15 cellular contexts compared by ENCODE assay signal in genomic region chr12:51961834-51962233, GRCh38. TPM values are rescaled to one million over a fixed set of nuclear protein-coding genes. Genes with fewer than 3 reads are reported as not detected.
DNase-seq lines count a peak whose midpoint lies in the region; ATAC-seq and TF ChIP-seq lines count a peak whose summit lies in the region.
"Had no signal": no experiment of that assay in that cellular context is flagged by ENCODE, and none has a peak within 500 bp of the region (broad histone marks: within the 10 kb centered on the region; RNA-seq: fewer than 3 reads in every experiment).

No MANE protein-coding gene starts in this region.

- no peaks in the 10 kb centered on the region for H3K9me3 ChIP-seq in CD4-positive, CD25-positive, alpha-beta regulatory T cell (ENCODE audit: control insufficient read depth in 2 of 2, low read length in 2 of 2)
- H3K9me3 ChIP-seq in IMR-90 (ENCODE audit: control insufficient read depth, insufficient read depth, low read length) (no peaks in the 10 kb centered on the region), mucosa of descending colon (no peaks in the 10 kb centered on the region), ovary (no peaks in the 10 kb centered on the region)
- H3K9me3 ChIP-seq: psoas muscle had no signal

- peak in 1 of 2 donors; percentile 34 for ATAC-seq in CD4-positive, CD25-positive, alpha-beta regulatory T cell (ENCODE audit: low read depth in 2 of 2)
- no peak for ATAC-seq in IMR-90 (ENCODE audit: low read depth)
- ATAC-seq in mucosa of descending colon, result peak; percentile 88
- ATAC-seq in HG03135 (IDR thresholded peaks at IDR 0.05; ENCODE audit: unreplicated experiment), result no peak
- ATAC-seq in GM18520 (IDR thresholded peaks at IDR 0.05; ENCODE audit: unreplicated experiment), result no peak
- ATAC-seq: psoas muscle had no signal

- dilution Hi-C loops in IMR-90 (cut with HindIII; ENCODE audit: low sequenced_read_pairs, unreplicated experiment), result loop anchor here (25.0 kb wide), 1 partner anchor 100 kb away; no protein-coding TSS in a partner anchor

- intact Hi-C loops in IMR-90 (cut with micrococcal nuclease), result no loop called here
- intact Hi-C loops in mucosa of descending colon (cut with DNase I, micrococcal nuclease), result no loop called here
- intact Hi-C loops in ovary (cut with DNase I), result no loop called here

- H3K9ac ChIP-seq in IMR-90 (ENCODE audit: low read depth, low read length), result no peak overlapping the region

- no peak for TF ChIP-seq RAD21 in IMR-90 (IDR thresholded peaks at IDR 0.05; ENCODE audit: low read length)

- TF ChIP-seq EP300 in ovary (IDR thresholded peaks at IDR 0.05), result no peak

- no peak overlapping the region for H2AK5ac ChIP-seq in IMR-90 (ENCODE audit: low read depth, low read length)

- no TSS peak for BruUV-seq in IMR-90 (replicated peaks; lab: Mats Ljungman, UMichigan)

- TF ChIP-seq POLR2A in IMR-90 (IDR thresholded peaks at IDR 0.05; ENCODE audit: low read depth, low read length) (no peak), ovary (IDR thresholded peaks at IDR 0.05) (no peak)

- H3K56ac ChIP-seq in IMR-90 (ENCODE audit: extremely low read depth, insufficient read depth, low read length), result no peak overlapping the region

- no peak overlapping the region for H2BK15ac ChIP-seq in IMR-90 (ENCODE audit: low read depth, low read length)

- H3K23ac ChIP-seq in IMR-90 (ENCODE audit: low read depth, low read length), result 0 out of 2 replicates have a peak overlapping the region, but pooled peaks have one; percentile 58

- DNase-seq in CD4-positive, CD25-positive, alpha-beta regulatory T cell, result no peak
- DNase-seq in IMR-90 (no peak), mucosa of descending colon (peak in 1 of 3 donors; percentile 61), ovary (no peak), AG20443 (ENCODE audit: low spot score) (no peak)
- DNase-seq: activated CD4-positive, alpha-beta T cell treated with anti-CD3 and anti-CD28 coated beads for 48 hours; aorta; NCI-H1105; NCI-H510A; psoas muscle; stimulated activated CD4-positive, alpha-beta T cell treated with anti-CD3 and anti-CD28 coated beads, Interleukin-15, amount 100 ng/mL, for 24 hours had no signal

- no peaks in the 10 kb centered on the region for H3K9me3 Mint-ChIP-seq in CD4-positive, CD25-positive, alpha-beta regulatory T cell
- H3K9me3 Mint-ChIP-seq in brain, result peaks cover 5 to 28% (median 12%) of the 10 kb centered on the region in 5 experiments
- H3K9me3 Mint-ChIP-seq: T-helper 2 cell treated with Interferon-gamma antibody and Interleukin-4, amounts not matched to agents 5 μg/mL and 100 μg/mL, for 36 hours had no signal

- H4K8ac ChIP-seq in IMR-90 (ENCODE audit: low read depth in 2 of 2, low read length in 2 of 2), result 0 out of 4 replicates have a peak overlapping the region, but pooled peaks of 1 of the 2 experiments have one; percentile 9

- H3K4me3 Mint-ChIP-seq in CD4-positive, CD25-positive, alpha-beta regulatory T cell, result no peak overlapping the region
- peak overlapping the region in 1 of 5 experiments; percentile 44 for H3K4me3 Mint-ChIP-seq in brain
- H3K4me3 Mint-ChIP-seq: T-helper 2 cell treated with Interferon-gamma antibody and Interleukin-4, amounts not matched to agents 5 μg/mL and 100 μg/mL, for 36 hours had no signal

- no CpG with 5 or more reads among the region's 1 CpG for WGBS in IMR-90 (ENCODE audit: extremely low coverage in 2 of 2, insufficient read length in 1 of 2), 2 experiments
- 33 to 66% (median 48%) methylated on average over 1 of the region's 1 CpG for WGBS in ovary, 3 donors

- POLR2A ChIA-PET in IMR-90 (lab: Charles Lee; ENCODE audit: unreplicated experiment), result no interaction called here

- in situ Hi-C loops in IMR-90 (cut with MboI; ENCODE audit: low sequenced_read_pairs), result no loop called here

- H3K4ac ChIP-seq in IMR-90 (ENCODE audit: low read depth, low read length), result no peak overlapping the region

- H2BK5ac ChIP-seq in IMR-90 (ENCODE audit: low read depth, low read length, poor library complexity, severe bottlenecking), result no peak overlapping the region

- H3K36me3 Mint-ChIP-seq in CD4-positive, CD25-positive, alpha-beta regulatory T cell, result peaks cover 14% of the 10 kb centered on the region
- H3K36me3 Mint-ChIP-seq in brain, result peaks cover 86% of the 10 kb centered on the region

- no peak overlapping the region for H2BK120ac ChIP-seq in IMR-90 (ENCODE audit: low read depth, low read length)

- peaks cover 12% of the 10 kb centered on the region; the same call in 1 of the 2 replicates for H3K9me1 ChIP-seq in IMR-90 (ENCODE audit: insufficient read depth, low read length)

- TF ChIP-seq CTCF in IMR-90 (conservative IDR thresholded peaks at IDR 0.05; ENCODE audit: low read depth, low read length) (no peak), brain (conservative IDR thresholded peaks at IDR 0.05) (no peak), mucosa of descending colon (IDR thresholded peaks at IDR 0.05) (no peak), ovary (IDR thresholded peaks at IDR 0.05) (no peak)

- no peak overlapping the region; the same call in 1 of the 2 replicates for H3K4me2 ChIP-seq in IMR-90 (ENCODE audit: low read depth, low read length)

- H2BK20ac ChIP-seq in IMR-90 (ENCODE audit: low read depth, low read length), result no peak overlapping the region

- no peak overlapping the region for H2AK9ac ChIP-seq in IMR-90 (replicated peaks; ENCODE audit: low read depth, low read length, poor library complexity)

- H3K14ac ChIP-seq in IMR-90 (replicated peaks; ENCODE audit: low read depth, low read length), result peak overlapping the region; percentile 55; the same call in 1 of the 2 replicates

- H3K27me3 Mint-ChIP-seq in CD4-positive, CD25-positive, alpha-beta regulatory T cell, result no peaks in the 10 kb centered on the region
- no peaks in the 10 kb centered on the region for H3K27me3 Mint-ChIP-seq in brain

- peaks cover 30% of the 10 kb centered on the region; the same call in 1 of the 2 replicates for H4K20me1 ChIP-seq in IMR-90 (ENCODE audit: insufficient read depth, low read length)

- H3K27ac ChIP-seq in CD4-positive, CD25-positive, alpha-beta regulatory T cell (ENCODE audit: insufficient read depth, low read length, poor library complexity, severe bottlenecking), result no peak overlapping the region
- H3K27ac ChIP-seq in IMR-90 (ENCODE audit: insufficient read depth, low read length) (no peak overlapping the region), ovary (no peak overlapping the region)
- H3K27ac ChIP-seq: psoas muscle had no signal

- no peak overlapping the region for H3K4me3 ChIP-seq in CD4-positive, CD25-positive, alpha-beta regulatory T cell (ENCODE audit: low read depth, low read length)
- H3K4me3 ChIP-seq in IMR-90 (ENCODE audit: insufficient read depth, low read depth, low read length), result no peak overlapping the region
- no peak overlapping the region for H3K4me3 ChIP-seq in mucosa of descending colon
- H3K4me3 ChIP-seq in ovary, result no peak overlapping the region
- H3K4me3 ChIP-seq: psoas muscle had no signal

- H3K27ac Mint-ChIP-seq in CD4-positive, CD25-positive, alpha-beta regulatory T cell, result peak overlapping the region in 2 of 3 donors; percentile 36 to 60
- H3K27ac Mint-ChIP-seq in brain, result peak overlapping the region in 3 of 5 experiments; percentile 29 to 72 (median 48)
- H3K27ac Mint-ChIP-seq: T-helper 2 cell treated with Interferon-gamma antibody and Interleukin-4, amounts not matched to agents 5 μg/mL and 100 μg/mL, for 36 hours had no signal

- no peak overlapping the region for H4K91ac ChIP-seq in IMR-90 (ENCODE audit: insufficient read depth, low read depth, low read length)

- H3K18ac ChIP-seq in IMR-90 (ENCODE audit: low read depth, low read length), result no peak overlapping the region

- no peak overlapping the region for H2AFZ ChIP-seq in IMR-90 (replicated peaks; ENCODE audit: low read length, poor library complexity)

- H4K5ac ChIP-seq in IMR-90 (ENCODE audit: low read depth, low read length), result no peak overlapping the region

- H3K27me3 ChIP-seq in CD4-positive, CD25-positive, alpha-beta regulatory T cell (ENCODE audit: control insufficient read depth, insufficient read depth, low read length), result no peaks in the 10 kb centered on the region
- no peaks in the 10 kb centered on the region for H3K27me3 ChIP-seq in IMR-90 (ENCODE audit: control insufficient read depth, insufficient read depth, low read length)
- no peaks in the 10 kb centered on the region for H3K27me3 ChIP-seq in ovary

- H3K79me1 ChIP-seq in IMR-90 (ENCODE audit: low read depth in 1 of 2, low read length in 2 of 2), result peaks cover 34 to 78% of the 10 kb centered on the region in 2 experiments

- peaks cover 18 to 28% (median 24%) of the 10 kb centered on the region in 4 donors for H3K4me1 Mint-ChIP-seq in CD4-positive, CD25-positive, alpha-beta regulatory T cell
- peaks cover 50% of the 10 kb centered on the region for H3K4me1 Mint-ChIP-seq in brain

- no peaks in the 10 kb centered on the region for H3K36me3 ChIP-seq in CD4-positive, CD25-positive, alpha-beta regulatory T cell (ENCODE audit: control insufficient read depth, insufficient read depth, low read length)
- H3K36me3 ChIP-seq in IMR-90 (ENCODE audit: control insufficient read depth, insufficient read depth, low read length) (peaks cover 7% of the 10 kb centered on the region), mucosa of descending colon (ENCODE audit: low read depth) (no peaks in the 10 kb centered on the region), ovary (no peaks in the 10 kb centered on the region)

- no peaks in the 10 kb centered on the region for H3K4me1 ChIP-seq in CD4-positive, CD25-positive, alpha-beta regulatory T cell (ENCODE audit: control insufficient read depth, insufficient read depth, low read length, poor library complexity, severe bottlenecking)
- H3K4me1 ChIP-seq in IMR-90 (ENCODE audit: control insufficient read depth, insufficient read depth, low read length) (peaks cover 9% of the 10 kb centered on the region), mucosa of descending colon (ENCODE audit: low read depth) (peaks cover 45% of the 10 kb centered on the region), ovary (ENCODE audit: insufficient read depth) (no peaks in the 10 kb centered on the region)

- CTCF ChIA-PET in IMR-90 (lab: Yijun Ruan, JAX), result interaction anchor here (1.0 to 2.1 kb wide), 2 partner anchors 9 to 63 kb away, joined by 3 to 16 read pairs; no protein-coding TSS in a partner anchor

RNA-seq across cellular contexts. Expression of gene ACVR1B, which starts 10.3 kb away (rescaled TPM):
- 6.5 TPM for total RNA-seq in CD4-positive, CD25-positive, alpha-beta regulatory T cell
- 1 to 10 TPM in 3 of 4 donors, under 1 TPM in 1; 0.47 to 2.3 (median 1.2) TPM for polyA plus RNA-seq in CD4-positive, CD25-positive, alpha-beta regulatory T cell
- total RNA-seq in IMR-90 (2012; rRNA removed), result 5.7 and 5.8 TPM in 2 replicates
- polyA plus RNA-seq in IMR-90 (2012; rRNA removed), result 12.1 and 13.6 TPM in 2 replicates
- 9.7 and 10.3 TPM in 2 replicates for polyA plus RNA-seq in IMR-90 (2012; cell fraction: cytosol; rRNA removed)
- 10.9 and 17.0 TPM in 2 replicates for polyA plus RNA-seq in IMR-90 (2012; cell fraction: nucleus; rRNA removed; ENCODE audit: low replicate concordance)
- 25.4 TPM for polyA plus RNA-seq in brain (ENCODE audit: insufficient read depth, low read depth, low replicate concordance)
- 10 to 100 TPM; 42.4 to 95.7 (median 77.3) TPM for total RNA-seq in mucosa of descending colon
- 10 to 100 TPM in 6 of 7 donors, 1 to 10 TPM in 1; 6.9 to 27.3 (median 19.1) TPM for total RNA-seq in ovary
- polyA plus RNA-seq in ovary, result 10 to 100 TPM in 1 of 2 donors, 1 to 10 TPM in 1; 9.7 to 23.0 TPM

RNA-seq across cellular contexts. Expression of gene TAMALIN, which starts 44.9 kb away (rescaled TPM):
- total RNA-seq in CD4-positive, CD25-positive, alpha-beta regulatory T cell, result 253 TPM
- polyA plus RNA-seq in CD4-positive, CD25-positive, alpha-beta regulatory T cell, result 1 to 10 TPM in 2 of 4 donors, under 1 TPM in 2; 0.37 to 4.3 (median 0.91) TPM
- total RNA-seq in IMR-90 (2012; rRNA removed) (2.5 and 2.7 TPM in 2 replicates), mucosa of descending colon (10 to 100 TPM in 2 of 3 donors, 1 to 10 TPM in 1; 9.4 to 19.6 (median 13.8) TPM), ovary (10 to 100 TPM; 20.8 to 84.1 (median 38.6) TPM)
- polyA plus RNA-seq in IMR-90 (2012; rRNA removed) (5.3 and 5.9 TPM in 2 replicates), brain (ENCODE audit: insufficient read depth, low read depth, low replicate concordance) (41.5 TPM), ovary (10 to 100 TPM; 16.8 to 21.8 TPM)
- polyA plus RNA-seq in IMR-90 (2012; cell fraction: cytosol; rRNA removed), result 6.4 and 9.7 TPM in 2 replicates
- 20.2 and 22.8 TPM in 2 replicates for polyA plus RNA-seq in IMR-90 (2012; cell fraction: nucleus; rRNA removed; ENCODE audit: low replicate concordance)

RNA-seq across cellular contexts. Expression of gene ACVRL1, which starts 54.5 kb away (rescaled TPM):
- total RNA-seq in CD4-positive, CD25-positive, alpha-beta regulatory T cell, result not detected
- not detected for polyA plus RNA-seq in CD4-positive, CD25-positive, alpha-beta regulatory T cell
- total RNA-seq in IMR-90 (2012; rRNA removed) (5.8 and 7.5 TPM in 2 replicates), mucosa of descending colon (100 to 1,000 TPM; 132 to 261 (median 247) TPM), ovary (10 to 100 TPM in 5 of 7 donors, 1 to 10 TPM in 2; 5.7 to 17.6 (median 15.6) TPM)
- polyA plus RNA-seq in IMR-90 (2012; rRNA removed) (6.4 and 8.0 TPM in 2 replicates), brain (ENCODE audit: insufficient read depth, low read depth, low replicate concordance) (9.8 TPM), ovary (10 to 100 TPM in 1 of 2 donors, 1 to 10 TPM in 1; 8.0 to 11.1 TPM)
- polyA plus RNA-seq in IMR-90 (2012; cell fraction: cytosol; rRNA removed), result 4.5 and 11.0 TPM in 2 replicates
- 17.2 and 26.4 TPM in 2 replicates for polyA plus RNA-seq in IMR-90 (2012; cell fraction: nucleus; rRNA removed; ENCODE audit: low replicate concordance)

Comparison
In these comparisons a context has a peak if more than half of its experiments do, and no peak if none do; other contexts are left out.
1. RNA of gene ACVRL1, which starts 54.5 kb away (total RNA-seq): 132 to 261 TPM in mucosa of descending colon; 5.7 to 17.6 TPM in ovary, 5.8 to 7.5 TPM in IMR-90 and not detected in CD4-positive, CD25-positive, alpha-beta regulatory T cell (single experiment); every median in the first group is over 4 times any median in the second.